1 cellular context compared by ENCODE assay signal in the genomic region with DNA sequence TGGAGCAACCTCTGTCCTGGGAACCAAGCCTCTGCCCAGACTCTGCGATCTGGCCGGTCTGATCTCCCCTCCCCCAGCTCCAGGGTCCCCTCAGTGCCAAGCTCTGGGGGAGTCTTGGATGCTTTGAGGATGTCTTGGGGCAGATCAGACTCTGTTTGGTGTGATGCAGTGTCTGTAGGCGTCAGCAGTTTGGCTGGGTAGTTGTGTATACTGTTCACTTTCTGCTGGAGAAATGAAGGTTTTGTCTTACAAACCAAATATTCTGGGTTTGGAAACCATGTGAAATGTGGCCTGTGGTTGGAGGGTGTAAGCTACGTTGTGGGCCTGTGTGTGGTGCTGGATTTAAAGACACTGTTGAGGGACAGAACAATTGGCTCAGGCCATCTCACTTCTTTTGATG.
TF ChIP-seq lines count a peak whose summit lies in the region.

No MANE protein-coding gene starts in this region.

TF ChIP-seq in IMR-90, 13 proteins besides CTCF, POLR2A, EP300 and RAD21:
- TF ChIP-seq MAFK (IDR thresholded peaks at IDR 0.05; ENCODE audit: low read depth, low read length), result no peak
- TF ChIP-seq BHLHE40 (IDR thresholded peaks at IDR 0.05; ENCODE audit: low read depth, low read length), result no peak
- TF ChIP-seq MAZ (IDR thresholded peaks at IDR 0.05; ENCODE audit: borderline replicate concordance, low read depth, low read length), result no peak
- TF ChIP-seq SMC3 (IDR thresholded peaks at IDR 0.05; ENCODE audit: low read depth, low read length), result no peak
- TF ChIP-seq RCOR1 (IDR thresholded peaks at IDR 0.05; ENCODE audit: insufficient replicate concordance, low read length), result no peak
- TF ChIP-seq FOS (IDR thresholded peaks at IDR 0.05; ENCODE audit: low read depth, low read length), result no peak
- no peak for TF ChIP-seq MXI1 (IDR thresholded peaks at IDR 0.05; ENCODE audit: borderline replicate concordance, low read depth, low read length)
- TF ChIP-seq NFE2L2 (IDR thresholded peaks at IDR 0.05; ENCODE audit: low read depth, low read length), result no peak
- TF ChIP-seq CEBPB (IDR thresholded peaks at IDR 0.05; ENCODE audit: low read depth, low read length), result no peak
- no peak for TF ChIP-seq ELK1 (IDR thresholded peaks at IDR 0.05; ENCODE audit: borderline replicate concordance, low read depth, low read length)
- TF ChIP-seq RFX5 (IDR thresholded peaks at IDR 0.05; ENCODE audit: low read depth, low read length), result no peak
- TF ChIP-seq USF2 (IDR thresholded peaks at IDR 0.05; ENCODE audit: low read depth, low read length), result no peak
- no peak for TF ChIP-seq CHD1 (IDR thresholded peaks at IDR 0.05; ENCODE audit: low read depth, low read length)
